In the genomic region with DNA sequence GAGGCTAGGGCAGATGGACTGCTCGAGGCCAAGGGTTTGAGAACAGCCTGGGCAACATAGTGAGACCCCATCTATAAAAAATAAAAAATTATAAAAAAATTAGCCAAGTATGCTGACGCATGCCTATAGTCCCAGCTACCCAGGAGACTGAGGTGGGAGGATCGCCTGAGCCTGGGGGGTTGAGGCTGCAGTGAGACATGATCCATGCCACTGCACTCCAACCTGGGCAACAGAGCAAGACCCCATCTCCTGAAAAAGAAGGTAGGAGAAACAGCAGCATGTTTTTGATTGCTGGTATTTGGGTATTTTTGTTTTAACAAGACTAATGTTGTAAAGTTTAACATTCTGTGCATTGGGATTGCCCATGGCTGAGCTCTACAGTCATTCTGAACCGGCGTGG, we compare ENCODE assay signal across 4 cellular contexts.
TF ChIP-seq lines count a peak whose summit lies in the region.

No MANE protein-coding gene starts in this region.

TF ChIP-seq in HCT116, 20 proteins besides CTCF, POLR2A, EP300 and RAD21:
- TF ChIP-seq EGR1 (IDR thresholded peaks at IDR 0.05; ENCODE audit: low read depth) (no peak), POLR2AphosphoS5 (IDR thresholded peaks at IDR 0.05; ENCODE audit: low read depth, low read length) (0 out of 2 replicates have a peak, but pooled peaks have one; percentile 18)
TF ChIP-seq in HCT116: peak in this region for 1.

TF ChIP-seq in HEK293, 187 proteins besides CTCF, POLR2A, EP300 and RAD21:
- TF ChIP-seq KLF16 (tag by site-specific recombination; IDR thresholded peaks at IDR 0.05), result no peak
- peak; percentile 93 for TF ChIP-seq ZNF121 (tag by site-specific recombination; IDR thresholded peaks at IDR 0.05)

TF ChIP-seq in K562, 482 proteins besides CTCF, POLR2A, EP300 and RAD21:
- TF ChIP-seq ZNF717 (CRISPR knock-in tag; IDR thresholded peaks at IDR 0.05), result no peak
- TF ChIP-seq, protein P1, sequence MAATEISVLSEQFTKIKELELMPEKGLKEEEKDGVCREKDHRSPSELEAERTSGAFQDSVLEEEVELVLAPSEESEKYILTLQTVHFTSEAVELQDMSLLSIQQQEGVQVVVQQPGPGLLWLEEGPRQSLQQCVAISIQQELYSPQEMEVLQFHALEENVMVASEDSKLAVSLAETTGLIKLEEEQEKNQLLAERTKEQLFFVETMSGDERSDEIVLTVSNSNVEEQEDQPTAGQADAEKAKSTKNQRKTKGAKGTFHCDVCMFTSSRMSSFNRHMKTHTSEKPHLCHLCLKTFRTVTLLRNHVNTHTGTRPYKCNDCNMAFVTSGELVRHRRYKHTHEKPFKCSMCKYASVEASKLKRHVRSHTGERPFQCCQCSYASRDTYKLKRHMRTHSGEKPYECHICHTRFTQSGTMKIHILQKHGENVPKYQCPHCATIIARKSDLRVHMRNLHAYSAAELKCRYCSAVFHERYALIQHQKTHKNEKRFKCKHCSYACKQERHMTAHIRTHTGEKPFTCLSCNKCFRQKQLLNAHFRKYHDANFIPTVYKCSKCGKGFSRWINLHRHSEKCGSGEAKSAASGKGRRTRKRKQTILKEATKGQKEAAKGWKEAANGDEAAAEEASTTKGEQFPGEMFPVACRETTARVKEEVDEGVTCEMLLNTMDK (IDR thresholded peaks at IDR 0.05; ENCODE audit: borderline replicate concordance, insufficient read depth, low read depth, low read length, poor library complexity, severe bottlenecking), result no peak
- peak; percentile 43 for TF ChIP-seq RBM25 (IDR thresholded peaks at IDR 0.05; ENCODE audit: low read depth, low read length, severe bottlenecking)
- TF ChIP-seq EZH2 (IDR thresholded peaks at IDR 0.05; ENCODE audit: borderline replicate concordance, low read depth, low read length), result no peak
- TF ChIP-seq JUND (IDR thresholded peaks at IDR 0.05; ENCODE audit: borderline replicate concordance, low read depth, low read length), result no peak
- TF ChIP-seq JUND (tag; IDR thresholded peaks at IDR 0.05; ENCODE audit: borderline replicate concordance, low read depth, low read length), result no peak
- TF ChIP-seq BCOR (IDR thresholded peaks at IDR 0.05), result 0 out of 2 replicates have a peak, but pooled peaks have one; percentile 8
- no peak for TF ChIP-seq THRAP3 (IDR thresholded peaks at IDR 0.05; ENCODE audit: borderline replicate concordance)
- no peak for TF ChIP-seq FOXO4 (CRISPR knock-in tag; IDR thresholded peaks at IDR 0.05)
- TF ChIP-seq ZNF121 (CRISPR knock-in tag; conservative IDR thresholded peaks at IDR 0.05), result peak; percentile 89
- no peak for TF ChIP-seq SMARCC2 (IDR thresholded peaks at IDR 0.05; ENCODE audit: low read depth)
- no peak for TF ChIP-seq POLR2H (tag; IDR thresholded peaks at IDR 0.05; ENCODE audit: low read depth)
- no peak for TF ChIP-seq ZNF133 (CRISPR knock-in tag; IDR thresholded peaks at IDR 0.05)
- no peak for TF ChIP-seq MTA1 (IDR thresholded peaks at IDR 0.05; ENCODE audit: borderline replicate concordance)
TF ChIP-seq in K562: peak in this region for 3.

TF ChIP-seq in endothelial cell of umbilical vein, 7 proteins besides CTCF, POLR2A, EP300 and RAD21:
- no peak for TF ChIP-seq JUN (IDR thresholded peaks at IDR 0.05; ENCODE audit: borderline replicate concordance, insufficient read depth, insufficient read length, low read depth)
- no peak for TF ChIP-seq POLR2AphosphoS5 (IDR thresholded peaks at IDR 0.05; ENCODE audit: insufficient read depth, low read depth, low read length)
- no peak for TF ChIP-seq MYC (IDR thresholded peaks at IDR 0.05; ENCODE audit: low read depth, low read length)
- no peak for TF ChIP-seq FOS (IDR thresholded peaks at IDR 0.05; ENCODE audit: borderline replicate concordance, insufficient read depth, low read length)
- TF ChIP-seq EZH2 (IDR thresholded peaks at IDR 0.05; ENCODE audit: borderline replicate concordance, low read depth, low read length, severe bottlenecking), result no peak
- TF ChIP-seq GATA2 (IDR thresholded peaks at IDR 0.05; ENCODE audit: insufficient read depth, insufficient read length, low read depth, low read length), result no peak
- no peak for TF ChIP-seq MAX (IDR thresholded peaks at IDR 0.05; ENCODE audit: insufficient read depth, insufficient read length)
